1 cellular context compared by ENCODE assay signal in the genomic region with DNA sequence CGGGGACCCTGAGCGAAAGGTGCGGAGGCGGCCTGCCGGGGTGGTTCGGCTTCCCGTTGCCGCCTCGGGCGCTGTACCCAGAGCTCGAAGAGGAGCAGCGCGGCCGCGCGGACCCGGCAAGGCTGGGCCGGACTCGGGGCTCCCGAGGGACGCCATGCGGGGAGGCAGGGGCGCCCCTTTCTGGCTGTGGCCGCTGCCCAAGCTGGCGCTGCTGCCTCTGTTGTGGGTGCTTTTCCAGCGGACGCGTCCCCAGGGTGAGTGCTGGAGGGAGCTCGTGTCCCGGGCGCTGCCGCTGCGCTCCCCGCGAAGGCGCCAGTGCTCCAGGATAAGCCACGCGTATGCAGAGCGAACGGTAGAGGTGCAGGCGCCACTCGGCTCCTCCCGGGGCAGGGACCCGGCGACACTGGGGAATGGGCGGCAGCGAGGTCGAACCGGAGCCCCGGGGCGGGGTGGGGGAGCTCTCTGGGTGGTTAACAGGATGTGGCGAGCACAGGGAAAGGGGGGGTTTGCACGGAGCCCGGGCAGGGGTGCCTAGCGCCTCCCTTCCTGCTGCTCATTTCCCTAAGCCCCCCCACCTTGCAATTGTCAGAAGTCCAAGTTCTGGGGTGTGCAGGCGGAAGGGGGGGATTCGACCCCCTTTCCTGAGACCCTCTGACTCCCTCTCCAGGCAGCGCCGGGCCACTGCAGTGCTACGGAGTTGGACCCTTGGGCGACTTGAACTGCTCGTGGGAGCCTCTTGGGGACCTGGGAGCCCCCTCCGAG.
TF ChIP-seq lines count a peak whose summit lies in the region.

A gene (plus strand): TSS at position 44 of the 762 bp plus-strand sequence. CDS start 111 bp downstream, at position 155.

TF ChIP-seq in HepG2, 621 proteins besides CTCF, POLR2A, EP300 and RAD21 (continued from another document and continues in another):
- TF ChIP-seq, protein P1, sequence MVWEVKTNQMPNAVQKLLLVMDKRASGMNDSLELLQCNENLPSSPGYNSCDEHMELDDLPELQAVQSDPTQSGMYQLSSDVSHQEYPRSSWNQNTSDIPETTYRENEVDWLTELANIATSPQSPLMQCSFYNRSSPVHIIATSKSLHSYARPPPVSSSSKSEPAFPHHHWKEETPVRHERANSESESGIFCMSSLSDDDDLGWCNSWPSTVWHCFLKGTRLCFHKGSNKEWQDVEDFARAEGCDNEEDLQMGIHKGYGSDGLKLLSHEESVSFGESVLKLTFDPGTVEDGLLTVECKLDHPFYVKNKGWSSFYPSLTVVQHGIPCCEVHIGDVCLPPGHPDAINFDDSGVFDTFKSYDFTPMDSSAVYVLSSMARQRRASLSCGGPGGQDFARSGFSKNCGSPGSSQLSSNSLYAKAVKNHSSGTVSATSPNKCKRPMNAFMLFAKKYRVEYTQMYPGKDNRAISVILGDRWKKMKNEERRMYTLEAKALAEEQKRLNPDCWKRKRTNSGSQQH (CRISPR knock-in tag; IDR thresholded peaks at IDR 0.05; ENCODE audit: low read depth), result no peak
- TF ChIP-seq ZNF484 (CRISPR knock-in tag; IDR thresholded peaks at IDR 0.05; ENCODE audit: borderline replicate concordance, low read depth), result no peak
- no peak for TF ChIP-seq ZNF746 (CRISPR knock-in tag; IDR thresholded peaks at IDR 0.05)
- TF ChIP-seq ZNF160 (CRISPR knock-in tag; IDR thresholded peaks at IDR 0.05), result peak; percentile 55; the same call in 1 of the 2 replicates
- TF ChIP-seq, protein P2, sequence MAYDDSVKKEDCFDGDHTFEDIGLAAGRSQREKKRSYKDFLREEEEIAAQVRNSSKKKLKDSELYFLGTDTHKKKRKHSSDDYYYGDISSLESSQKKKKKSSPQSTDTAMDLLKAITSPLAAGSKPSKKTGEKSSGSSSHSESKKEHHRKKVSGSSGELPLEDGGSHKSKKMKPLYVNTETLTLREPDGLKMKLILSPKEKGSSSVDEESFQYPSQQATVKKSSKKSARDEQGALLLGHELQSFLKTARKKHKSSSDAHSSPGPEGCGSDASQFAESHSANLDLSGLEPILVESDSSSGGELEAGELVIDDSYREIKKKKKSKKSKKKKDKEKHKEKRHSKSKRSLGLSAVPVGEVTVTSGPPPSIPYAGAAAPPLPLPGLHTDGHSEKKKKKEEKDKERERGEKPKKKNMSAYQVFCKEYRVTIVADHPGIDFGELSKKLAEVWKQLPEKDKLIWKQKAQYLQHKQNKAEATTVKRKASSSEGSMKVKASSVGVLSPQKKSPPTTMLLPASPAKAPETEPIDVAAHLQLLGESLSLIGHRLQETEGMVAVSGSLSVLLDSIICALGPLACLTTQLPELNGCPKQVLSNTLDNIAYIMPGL (CRISPR knock-in tag; IDR thresholded peaks at IDR 0.05; ENCODE audit: borderline replicate concordance in 1 of 2, low read depth in 1 of 2), result peak; percentile 62 to 93
- no peak for TF ChIP-seq ZNF431 (CRISPR knock-in tag; IDR thresholded peaks at IDR 0.05; ENCODE audit: borderline replicate concordance, low read depth)
- no peak; the same call in none of the 2 replicates for TF ChIP-seq ZMAT3 (CRISPR knock-in tag; conservative IDR thresholded peaks at IDR 0.05)
- peak; percentile 51; the same call in 1 of the 2 replicates for TF ChIP-seq ZNF543 (CRISPR knock-in tag; IDR thresholded peaks at IDR 0.05)
- TF ChIP-seq ELF4 (CRISPR knock-in tag; IDR thresholded peaks at IDR 0.05; ENCODE audit: borderline replicate concordance), result no peak
- TF ChIP-seq KDM1A (CRISPR knock-in tag; IDR thresholded peaks at IDR 0.05), result no peak
- TF ChIP-seq ZNF614 (CRISPR knock-in tag; IDR thresholded peaks at IDR 0.05; ENCODE audit: borderline replicate concordance), result peak; percentile 5; the same call in 1 of the 2 replicates
- TF ChIP-seq ZNF263 (CRISPR knock-in tag; IDR thresholded peaks at IDR 0.05), result peak; percentile 79
- TF ChIP-seq, protein P3, sequence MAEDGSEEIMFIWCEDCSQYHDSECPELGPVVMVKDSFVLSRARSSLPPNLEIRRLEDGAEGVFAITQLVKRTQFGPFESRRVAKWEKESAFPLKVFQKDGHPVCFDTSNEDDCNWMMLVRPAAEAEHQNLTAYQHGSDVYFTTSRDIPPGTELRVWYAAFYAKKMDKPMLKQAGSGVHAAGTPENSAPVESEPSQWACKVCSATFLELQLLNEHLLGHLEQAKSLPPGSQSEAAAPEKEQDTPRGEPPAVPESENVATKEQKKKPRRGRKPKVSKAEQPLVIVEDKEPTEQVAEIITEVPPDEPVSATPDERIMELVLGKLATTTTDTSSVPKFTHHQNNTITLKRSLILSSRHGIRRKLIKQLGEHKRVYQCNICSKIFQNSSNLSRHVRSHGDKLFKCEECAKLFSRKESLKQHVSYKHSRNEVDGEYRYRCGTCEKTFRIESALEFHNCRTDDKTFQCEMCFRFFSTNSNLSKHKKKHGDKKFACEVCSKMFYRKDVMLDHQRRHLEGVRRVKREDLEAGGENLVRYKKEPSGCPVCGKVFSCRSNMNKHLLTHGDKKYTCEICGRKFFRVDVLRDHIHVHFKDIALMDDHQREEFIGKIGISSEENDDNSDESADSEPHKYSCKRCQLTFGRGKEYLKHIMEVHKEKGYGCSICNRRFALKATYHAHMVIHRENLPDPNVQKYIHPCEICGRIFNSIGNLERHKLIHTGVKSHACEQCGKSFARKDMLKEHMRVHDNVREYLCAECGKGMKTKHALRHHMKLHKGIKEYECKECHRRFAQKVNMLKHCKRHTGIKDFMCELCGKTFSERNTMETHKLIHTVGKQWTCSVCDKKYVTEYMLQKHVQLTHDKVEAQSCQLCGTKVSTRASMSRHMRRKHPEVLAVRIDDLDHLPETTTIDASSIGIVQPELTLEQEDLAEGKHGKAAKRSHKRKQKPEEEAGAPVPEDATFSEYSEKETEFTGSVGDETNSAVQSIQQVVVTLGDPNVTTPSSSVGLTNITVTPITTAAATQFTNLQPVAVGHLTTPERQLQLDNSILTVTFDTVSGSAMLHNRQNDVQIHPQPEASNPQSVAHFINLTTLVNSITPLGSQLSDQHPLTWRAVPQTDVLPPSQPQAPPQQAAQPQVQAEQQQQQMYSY (CRISPR knock-in tag; IDR thresholded peaks at IDR 0.05), result no peak
- no peak for TF ChIP-seq NR2F1 (CRISPR knock-in tag; IDR thresholded peaks at IDR 0.05)
- no peak; the same call in 1 of the 2 replicates for TF ChIP-seq ZNF317 (CRISPR knock-in tag; IDR thresholded peaks at IDR 0.05)
- 0 out of 2 replicates have a peak, but pooled peaks have one; percentile 46 for TF ChIP-seq TBP (CRISPR knock-in tag; IDR thresholded peaks at IDR 0.05)
- TF ChIP-seq HNF4A (CRISPR knock-in tag; IDR thresholded peaks at IDR 0.05), result peak; percentile 34; the same call in 1 of the 2 replicates
- TF ChIP-seq ZNF180 (CRISPR knock-in tag; IDR thresholded peaks at IDR 0.05; ENCODE audit: borderline replicate concordance, low read depth), result no peak
- TF ChIP-seq ZNF264 (CRISPR knock-in tag; IDR thresholded peaks at IDR 0.05), result no peak
- TF ChIP-seq, protein P4, sequence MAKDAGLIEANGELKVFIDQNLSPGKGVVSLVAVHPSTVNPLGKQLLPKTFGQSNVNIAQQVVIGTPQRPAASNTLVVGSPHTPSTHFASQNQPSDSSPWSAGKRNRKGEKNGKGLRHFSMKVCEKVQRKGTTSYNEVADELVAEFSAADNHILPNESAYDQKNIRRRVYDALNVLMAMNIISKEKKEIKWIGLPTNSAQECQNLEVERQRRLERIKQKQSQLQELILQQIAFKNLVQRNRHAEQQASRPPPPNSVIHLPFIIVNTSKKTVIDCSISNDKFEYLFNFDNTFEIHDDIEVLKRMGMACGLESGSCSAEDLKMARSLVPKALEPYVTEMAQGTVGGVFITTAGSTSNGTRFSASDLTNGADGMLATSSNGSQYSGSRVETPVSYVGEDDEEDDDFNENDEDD (CRISPR knock-in tag; IDR thresholded peaks at IDR 0.05; ENCODE audit: borderline replicate concordance), result peak; percentile 48; the same call in 1 of the 2 replicates
- TF ChIP-seq, protein P5, sequence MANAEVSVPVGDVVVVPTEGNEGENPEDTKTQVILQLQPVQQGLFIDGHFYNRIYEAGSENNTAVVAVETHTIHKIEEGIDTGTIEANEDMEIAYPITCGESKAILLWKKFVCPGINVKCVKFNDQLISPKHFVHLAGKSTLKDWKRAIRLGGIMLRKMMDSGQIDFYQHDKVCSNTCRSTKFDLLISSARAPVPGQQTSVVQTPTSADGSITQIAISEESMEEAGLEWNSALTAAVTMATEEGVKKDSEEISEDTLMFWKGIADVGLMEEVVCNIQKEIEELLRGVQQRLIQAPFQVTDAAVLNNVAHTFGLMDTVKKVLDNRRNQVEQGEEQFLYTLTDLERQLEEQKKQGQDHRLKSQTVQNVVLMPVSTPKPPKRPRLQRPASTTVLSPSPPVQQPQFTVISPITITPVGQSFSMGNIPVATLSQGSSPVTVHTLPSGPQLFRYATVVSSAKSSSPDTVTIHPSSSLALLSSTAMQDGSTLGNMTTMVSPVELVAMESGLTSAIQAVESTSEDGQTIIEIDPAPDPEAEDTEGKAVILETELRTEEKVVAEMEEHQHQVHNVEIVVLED (CRISPR knock-in tag; IDR thresholded peaks at IDR 0.05; ENCODE audit: borderline replicate concordance), result peak; percentile 36; the same call in 1 of the 2 replicates
- peak; percentile 74; the same call in 1 of the 2 replicates for TF ChIP-seq ZNF564 (CRISPR knock-in tag; IDR thresholded peaks at IDR 0.05)
- TF ChIP-seq MIXL1 (CRISPR knock-in tag; IDR thresholded peaks at IDR 0.05), result no peak
- peak; percentile 23; the same call in 1 of the 2 replicates for TF ChIP-seq CC2D1A (CRISPR knock-in tag; IDR thresholded peaks at IDR 0.05)
- TF ChIP-seq ARHGAP35 (CRISPR knock-in tag; IDR thresholded peaks at IDR 0.05; ENCODE audit: borderline replicate concordance), result 0 out of 2 replicates have a peak, but pooled peaks have one; percentile 71
- TF ChIP-seq, protein P6, sequence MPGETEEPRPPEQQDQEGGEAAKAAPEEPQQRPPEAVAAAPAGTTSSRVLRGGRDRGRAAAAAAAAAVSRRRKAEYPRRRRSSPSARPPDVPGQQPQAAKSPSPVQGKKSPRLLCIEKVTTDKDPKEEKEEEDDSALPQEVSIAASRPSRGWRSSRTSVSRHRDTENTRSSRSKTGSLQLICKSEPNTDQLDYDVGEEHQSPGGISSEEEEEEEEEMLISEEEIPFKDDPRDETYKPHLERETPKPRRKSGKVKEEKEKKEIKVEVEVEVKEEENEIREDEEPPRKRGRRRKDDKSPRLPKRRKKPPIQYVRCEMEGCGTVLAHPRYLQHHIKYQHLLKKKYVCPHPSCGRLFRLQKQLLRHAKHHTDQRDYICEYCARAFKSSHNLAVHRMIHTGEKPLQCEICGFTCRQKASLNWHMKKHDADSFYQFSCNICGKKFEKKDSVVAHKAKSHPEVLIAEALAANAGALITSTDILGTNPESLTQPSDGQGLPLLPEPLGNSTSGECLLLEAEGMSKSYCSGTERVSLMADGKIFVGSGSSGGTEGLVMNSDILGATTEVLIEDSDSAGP (CRISPR knock-in tag; IDR thresholded peaks at IDR 0.05; ENCODE audit: borderline replicate concordance), result peak; percentile 73; the same call in 1 of the 2 replicates
- TF ChIP-seq, protein P7, sequence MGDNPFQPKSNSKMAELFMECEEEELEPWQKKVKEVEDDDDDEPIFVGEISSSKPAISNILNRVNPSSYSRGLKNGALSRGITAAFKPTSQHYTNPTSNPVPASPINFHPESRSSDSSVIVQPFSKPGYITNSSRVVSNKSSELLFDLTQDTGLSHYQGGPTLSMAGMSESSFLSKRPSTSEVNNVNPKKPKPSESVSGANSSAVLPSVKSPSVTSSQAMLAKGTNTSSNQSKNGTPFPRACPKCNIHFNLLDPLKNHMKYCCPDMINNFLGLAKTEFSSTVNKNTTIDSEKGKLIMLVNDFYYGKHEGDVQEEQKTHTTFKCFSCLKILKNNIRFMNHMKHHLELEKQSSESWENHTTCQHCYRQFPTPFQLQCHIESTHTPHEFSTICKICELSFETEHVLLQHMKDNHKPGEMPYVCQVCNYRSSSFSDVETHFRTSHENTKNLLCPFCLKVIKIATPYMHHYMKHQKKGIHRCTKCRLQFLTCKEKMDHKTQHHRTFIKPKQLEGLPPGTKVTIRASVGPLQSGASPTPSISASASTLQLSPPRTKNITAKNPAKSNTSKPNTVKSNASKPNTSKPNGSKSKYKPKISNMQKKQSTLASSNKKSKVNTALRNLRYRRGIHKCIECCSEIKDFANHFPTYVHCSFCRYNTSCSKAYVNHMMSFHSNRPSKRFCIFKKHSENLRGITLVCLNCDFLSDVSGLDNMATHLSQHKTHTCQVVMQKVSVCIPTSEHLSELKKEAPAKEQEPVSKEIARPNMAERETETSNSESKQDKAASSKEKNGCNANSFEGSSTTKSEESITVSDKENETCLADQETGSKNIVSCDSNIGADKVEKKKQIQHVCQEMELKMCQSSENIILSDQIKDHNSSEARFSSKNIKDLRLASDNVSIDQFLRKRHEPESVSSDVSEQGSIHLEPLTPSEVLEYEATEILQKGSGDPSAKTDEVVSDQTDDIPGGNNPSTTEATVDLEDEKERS (CRISPR knock-in tag; IDR thresholded peaks at IDR 0.05), result no peak
- no peak for TF ChIP-seq RELA (CRISPR knock-in tag; IDR thresholded peaks at IDR 0.05)
- TF ChIP-seq ZEB1 (IDR thresholded peaks at IDR 0.05; ENCODE audit: insufficient replicate concordance, low read depth), result no peak
- TF ChIP-seq, protein P8, sequence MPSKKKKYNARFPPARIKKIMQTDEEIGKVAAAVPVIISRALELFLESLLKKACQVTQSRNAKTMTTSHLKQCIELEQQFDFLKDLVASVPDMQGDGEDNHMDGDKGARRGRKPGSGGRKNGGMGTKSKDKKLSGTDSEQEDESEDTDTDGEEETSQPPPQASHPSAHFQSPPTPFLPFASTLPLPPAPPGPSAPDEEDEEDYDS (CRISPR knock-in tag; IDR thresholded peaks at IDR 0.05), result no peak
- TF ChIP-seq HDAC2 (CRISPR knock-in tag; IDR thresholded peaks at IDR 0.05), result peak; percentile 32; the same call in 1 of the 2 replicates
- TF ChIP-seq KMT2B (CRISPR knock-in tag; IDR thresholded peaks at IDR 0.05), result no peak
- TF ChIP-seq, protein P9, sequence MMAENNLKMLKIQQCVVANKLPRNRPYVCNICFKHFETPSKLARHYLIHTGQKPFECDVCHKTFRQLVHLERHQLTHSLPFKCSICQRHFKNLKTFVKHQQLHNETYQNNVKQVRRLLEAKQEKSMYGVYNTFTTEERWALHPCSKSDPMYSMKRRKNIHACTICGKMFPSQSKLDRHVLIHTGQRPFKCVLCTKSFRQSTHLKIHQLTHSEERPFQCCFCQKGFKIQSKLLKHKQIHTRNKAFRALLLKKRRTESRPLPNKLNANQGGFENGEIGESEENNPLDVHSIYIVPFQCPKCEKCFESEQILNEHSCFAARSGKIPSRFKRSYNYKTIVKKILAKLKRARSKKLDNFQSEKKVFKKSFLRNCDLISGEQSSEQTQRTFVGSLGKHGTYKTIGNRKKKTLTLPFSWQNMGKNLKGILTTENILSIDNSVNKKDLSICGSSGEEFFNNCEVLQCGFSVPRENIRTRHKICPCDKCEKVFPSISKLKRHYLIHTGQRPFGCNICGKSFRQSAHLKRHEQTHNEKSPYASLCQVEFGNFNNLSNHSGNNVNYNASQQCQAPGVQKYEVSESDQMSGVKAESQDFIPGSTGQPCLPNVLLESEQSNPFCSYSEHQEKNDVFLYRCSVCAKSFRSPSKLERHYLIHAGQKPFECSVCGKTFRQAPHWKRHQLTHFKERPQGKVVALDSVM (CRISPR knock-in tag; IDR thresholded peaks at IDR 0.05), result no peak; the same call in 1 of the 2 replicates
- no peak for TF ChIP-seq PPARG (CRISPR knock-in tag; conservative IDR thresholded peaks at IDR 0.05)
